1 cellular context compared by ENCODE assay signal in genomic region chr19:47714339-47714738, GRCh38.
TF ChIP-seq lines count a peak whose summit lies in the region.

No MANE protein-coding gene starts in this region.

TF ChIP-seq in IMR-90, 13 proteins besides CTCF, POLR2A, EP300 and RAD21 (continued from another document):
- TF ChIP-seq MAZ (IDR thresholded peaks at IDR 0.05; ENCODE audit: borderline replicate concordance, low read depth, low read length): no peak
- no peak for TF ChIP-seq ELK1 (IDR thresholded peaks at IDR 0.05; ENCODE audit: borderline replicate concordance, low read depth, low read length)
- no peak for TF ChIP-seq USF2 (IDR thresholded peaks at IDR 0.05; ENCODE audit: low read depth, low read length)
- TF ChIP-seq MAFK (IDR thresholded peaks at IDR 0.05; ENCODE audit: low read depth, low read length): no peak
- TF ChIP-seq SMC3 (IDR thresholded peaks at IDR 0.05; ENCODE audit: low read depth, low read length): no peak
- TF ChIP-seq CHD1 (IDR thresholded peaks at IDR 0.05; ENCODE audit: low read depth, low read length): no peak
- TF ChIP-seq RFX5 (IDR thresholded peaks at IDR 0.05; ENCODE audit: low read depth, low read length): no peak
- no peak for TF ChIP-seq BHLHE40 (IDR thresholded peaks at IDR 0.05; ENCODE audit: low read depth, low read length)
- no peak for TF ChIP-seq RCOR1 (IDR thresholded peaks at IDR 0.05; ENCODE audit: insufficient replicate concordance, low read length)
- no peak for TF ChIP-seq MXI1 (IDR thresholded peaks at IDR 0.05; ENCODE audit: borderline replicate concordance, low read depth, low read length)
